ENCODE assay signal across 13 cellular contexts in the genomic region with DNA sequence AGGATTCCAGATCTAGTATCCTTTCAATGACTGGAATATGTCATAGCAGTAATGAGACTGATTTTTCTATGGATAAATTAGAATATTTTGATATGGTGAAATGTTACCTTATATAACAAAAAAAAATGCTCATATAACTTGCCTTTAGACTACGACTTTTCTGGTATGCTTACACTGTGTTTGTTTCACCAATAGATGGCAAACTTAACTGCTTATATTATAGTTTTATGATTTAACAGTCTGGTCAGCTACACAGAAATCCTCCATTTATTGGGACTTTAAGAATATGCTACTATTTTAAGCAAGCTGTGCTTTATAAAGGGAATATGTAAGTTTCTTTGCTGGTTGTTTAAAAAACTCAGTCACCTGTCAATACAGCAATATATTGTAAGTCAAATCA.
DNase-seq lines count a peak whose midpoint lies in the region; ATAC-seq and TF ChIP-seq lines count a peak whose summit lies in the region.
"Had no signal": no experiment of that assay in that cellular context is flagged by ENCODE, and none has a peak within 500 bp of the region (broad histone marks: within the 10 kb centered on the region; RNA-seq: fewer than 3 reads in every experiment).

No MANE protein-coding gene starts in this region.

- H3K9me3 Mint-ChIP-seq in osteocyte (ENCODE audit: unreplicated experiment): no peaks in the 10 kb centered on the region
- H3K9me3 Mint-ChIP-seq: IgD-negative memory B cell had no signal

- peak; percentile 78 for TF ChIP-seq CTCF in osteocyte (IDR thresholded peaks at IDR 0.05)

- H3K27ac Mint-ChIP-seq in osteocyte (ENCODE audit: unreplicated experiment): no peak overlapping the region
- H3K27ac Mint-ChIP-seq: IgD-negative memory B cell had no signal

- H3K4me3 Mint-ChIP-seq in osteocyte (ENCODE audit: unreplicated experiment): no peak overlapping the region
- H3K4me3 Mint-ChIP-seq: IgD-negative memory B cell had no signal

- no peaks in the 10 kb centered on the region for H3K27me3 Mint-ChIP-seq in osteocyte (ENCODE audit: unreplicated experiment)
- H3K27me3 Mint-ChIP-seq: IgD-negative memory B cell had no signal

- DNase-seq in DMS114 treated with DMSO at 0.1 percent for 48 hours (lab: John Stamatoyannopoulos, UW; ENCODE audit: unreplicated experiment) (peak; percentile 86), NCI-H69 (lab: John Stamatoyannopoulos, UW) (peak; percentile 28), epidermal melanocyte (ENCODE audit: insufficient read length, low spot score) (peak; percentile 26), osteocyte (ENCODE audit: extremely low spot score, unreplicated experiment) (no peak), NCI-H82 treated with DMSO at 0.1 percent for 48 hours (lab: John Stamatoyannopoulos, UW; ENCODE audit: unreplicated experiment) (no peak)
- no peak for DNase-seq in activated naive CD4-positive, alpha-beta T cell (lab: John Stamatoyannopoulos, UW)
- DNase-seq: activated effector memory CD4-positive, alpha-beta T cell treated with Interleukin-2 at 50 U/mL for 16 hours; erythroblast; NCI-H82; stimulated activated CD4-positive, alpha-beta T cell treated with anti-CD3 and anti-CD28 coated beads, Interleukin-2, amount 100 ng/mL, for 24 hours had no signal

- peaks cover 2% of the 10 kb centered on the region for H3K36me3 Mint-ChIP-seq in osteocyte (ENCODE audit: unreplicated experiment)
- H3K36me3 Mint-ChIP-seq: IgD-negative memory B cell had no signal

- H3K4me1 Mint-ChIP-seq in osteocyte (ENCODE audit: unreplicated experiment): peaks cover 28% of the 10 kb centered on the region
- H3K4me1 Mint-ChIP-seq: IgD-negative memory B cell had no signal

- ATAC-seq in HG03520 (IDR thresholded peaks at IDR 0.05; ENCODE audit: unreplicated experiment): no peak
- ATAC-seq in HG03442 (IDR thresholded peaks at IDR 0.05; ENCODE audit: unreplicated experiment): no peak

Comparison
In these comparisons a context has a peak if more than half of its experiments do, and no peak if none do; other contexts are left out.
1. DNase-seq: peak in DMS114 treated with DMSO at 0.1 percent for 48 hours (single experiment), NCI-H69 (single experiment) and epidermal melanocyte (single experiment); none in osteocyte (single experiment), activated naive CD4-positive, alpha-beta T cell (0 of 4) and NCI-H82 treated with DMSO at 0.1 percent for 48 hours (single experiment).